Comparison of ENCODE assay signal across 27 cellular contexts in the genomic region with DNA sequence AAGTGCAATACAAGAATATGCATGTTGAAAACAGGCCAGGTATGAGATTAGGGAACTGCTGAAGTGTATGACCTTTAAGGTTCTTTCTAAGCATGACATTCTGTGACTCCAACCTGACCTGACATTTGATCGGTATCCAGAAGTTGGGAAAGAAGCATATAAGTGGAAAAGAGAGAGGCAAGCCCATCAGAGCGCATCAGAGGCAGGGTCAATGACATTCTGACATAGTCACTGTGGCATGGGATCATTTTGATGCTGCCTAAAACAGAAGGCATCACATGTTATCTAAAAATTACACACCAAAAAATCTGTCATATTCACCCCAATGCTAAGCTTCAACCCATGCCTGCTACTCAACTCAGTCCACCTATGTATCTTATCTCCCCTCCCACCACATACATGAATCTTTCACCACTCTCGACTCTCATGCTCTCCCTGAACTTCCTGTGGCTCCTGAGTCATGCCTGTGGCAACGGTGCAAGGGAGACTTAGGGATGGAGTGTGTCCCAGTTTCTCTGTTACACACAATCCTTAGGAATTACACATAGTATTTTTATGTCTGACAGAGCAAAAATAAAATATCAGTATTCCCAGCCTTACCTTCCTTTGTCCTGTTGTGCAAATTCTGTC. TPM values are rescaled to one million over a fixed set of nuclear protein-coding genes. Genes with fewer than 3 reads are reported as not detected.
DNase-seq lines count a peak whose midpoint lies in the region; ATAC-seq and TF ChIP-seq lines count a peak whose summit lies in the region.
"Had no signal": no experiment of that assay in that cellular context is flagged by ENCODE, and none has a peak within 500 bp of the region (broad histone marks: within the 10 kb centered on the region; RNA-seq: fewer than 3 reads in every experiment).

No MANE protein-coding gene starts in this region.

- H3K4me3 Mint-ChIP-seq in neural progenitor cell: no peak overlapping the region
- H3K4me3 Mint-ChIP-seq: CD4-positive, alpha-beta memory T cell had no signal

- H3K27ac ChIP-seq in mammary epithelial cell (ENCODE audit: insufficient read depth, low read depth, low read length) (no peak overlapping the region), neural progenitor cell (no peak overlapping the region)
- H3K27ac ChIP-seq: SK-N-MC had no signal

- no peaks in the 10 kb centered on the region for H3K27me3 ChIP-seq in MG63
- no peaks in the 10 kb centered on the region for H3K27me3 ChIP-seq in mammary epithelial cell (ENCODE audit: insufficient read depth, low read length)
- H3K27me3 ChIP-seq in neural progenitor cell: no peaks in the 10 kb centered on the region

- H4K20me1 ChIP-seq in mammary epithelial cell (ENCODE audit: insufficient read depth, low read length) (no peaks in the 10 kb centered on the region), neural progenitor cell (ENCODE audit: low read depth) (no peaks in the 10 kb centered on the region)

- no peaks in the 10 kb centered on the region for H3K4me1 Mint-ChIP-seq in neural progenitor cell
- H3K4me1 Mint-ChIP-seq: CD4-positive, alpha-beta memory T cell had no signal

- H3K36me3 ChIP-seq in MG63 (no peaks in the 10 kb centered on the region), mammary epithelial cell (ENCODE audit: insufficient read depth, low read length) (no peaks in the 10 kb centered on the region), neural progenitor cell (no peaks in the 10 kb centered on the region)

- 37% methylated on average over 4 of the region's 4 CpGs for WGBS in mammary epithelial cell (ENCODE audit: low coverage, missing lambda C conversion rate)

- intact Hi-C loops in mammary epithelial cell (cut with micrococcal nuclease): no loop called here

- CTCF ChIA-PET in mammary epithelial cell (lab: Charles Lee; ENCODE audit: low non-redundant PET): no interaction called here

- H3K4me1 ChIP-seq in mammary epithelial cell (ENCODE audit: insufficient read depth, low read length) (no peaks in the 10 kb centered on the region), neural progenitor cell (no peaks in the 10 kb centered on the region)

- H3K4me3 ChIP-seq in MG63: no peak overlapping the region
- H3K4me3 ChIP-seq in mammary epithelial cell (replicated peaks in 1 of 3; ENCODE audit: insufficient read depth in 1 of 3, low read depth in 2 of 3, low read length in 3 of 3): no peak overlapping the region
- H3K4me3 ChIP-seq in neural progenitor cell: no peak overlapping the region
- H3K4me3 ChIP-seq: GM12878, SK-N-MC had no signal

- in situ Hi-C loops in mammary epithelial cell (cut with MboI; ENCODE audit: low sequenced_read_pairs in 2 of 2): no loop called here

- peaks cover 2% of the 10 kb centered on the region for H3K27me3 Mint-ChIP-seq in neural progenitor cell (ENCODE audit: insufficient read depth, low read depth)
- H3K27me3 Mint-ChIP-seq: CD4-positive, alpha-beta memory T cell had no signal

- H2AFZ ChIP-seq in mammary epithelial cell (ENCODE audit: low read depth, low read length): no peak overlapping the region
- H2AFZ ChIP-seq in neural progenitor cell (replicated peaks): no peak overlapping the region

- H3K9me3 Mint-ChIP-seq in neural progenitor cell: peaks cover 14% of the 10 kb centered on the region

- BruUV-seq in mammary epithelial cell (replicated peaks; lab: Mats Ljungman, UMichigan): no TSS peak

- TF ChIP-seq CTCF in mammary epithelial cell (conservative IDR thresholded peaks at IDR 0.05 in 1 of 2, IDR thresholded peaks at IDR 0.05 in 1 of 2; ENCODE audit: extremely low read depth in 1 of 2, insufficient read depth in 1 of 2, low read depth in 1 of 2, low read length in 2 of 2) (no peak), neural progenitor cell (IDR thresholded peaks at IDR 0.05) (no peak)

- no peaks in the 10 kb centered on the region for H3F3A ChIP-seq in neural progenitor cell (ENCODE audit: low read depth)

- H3K79me2 ChIP-seq in mammary epithelial cell (ENCODE audit: insufficient read depth, low read length) (no peaks in the 10 kb centered on the region), neural progenitor cell (ENCODE audit: low read depth) (no peaks in the 10 kb centered on the region)

- ATAC-seq in esophagus mucosa: no peak
- ATAC-seq in HG02970 (IDR thresholded peaks at IDR 0.05; ENCODE audit: low FRiP score, unreplicated experiment): no peak
- no peak for ATAC-seq in HG03457 (IDR thresholded peaks at IDR 0.05; ENCODE audit: unreplicated experiment)
- ATAC-seq: GM12878 had no signal

- DNase-seq in MG63 (peak; percentile 15), mammary epithelial cell (peak; percentile 3), neural progenitor cell (ENCODE audit: low spot score) (no peak), stromal cell of bone marrow (ENCODE audit: low read depth) (peak; percentile 27), epidermal melanocyte (ENCODE audit: insufficient read length, low spot score) (no peak)
- DNase-seq: C1 segment of cervical spinal cord; CD4-positive, alpha-beta memory T cell; COR-L47; EL; GDM1; H7; IMR-90; KG1; NCI-H1092; NCI-H1436; NCI-H187 treated with DMSO at 0.1 percent for 48 hours; NCI-H2171 treated with DMSO at 0.1 percent for 48 hours; NCI-H446; NCI-H524 treated with DMSO at 0.1 percent for 48 hours; NCI-H774; SIG-M5 had no signal

- H3K9me3 ChIP-seq in MG63 (no peaks in the 10 kb centered on the region), mammary epithelial cell (replicated peaks; ENCODE audit: insufficient read depth, low read length) (peaks cover 7% of the 10 kb centered on the region), neural progenitor cell (ENCODE audit: low read depth) (no peaks in the 10 kb centered on the region)

- no peaks in the 10 kb centered on the region for H3K36me3 Mint-ChIP-seq in neural progenitor cell

- peak overlapping the region; percentile 48 for H3K27ac Mint-ChIP-seq in neural progenitor cell
- H3K27ac Mint-ChIP-seq: CD4-positive, alpha-beta memory T cell had no signal

- dilution Hi-C loops in mammary epithelial cell (cut with HindIII; ENCODE audit: low sequenced_read_pairs): no loop called here

- no peak overlapping the region for H3K4me2 ChIP-seq in mammary epithelial cell (ENCODE audit: insufficient read depth, low read depth, low read length)
- H3K4me2 ChIP-seq in neural progenitor cell: no peak overlapping the region

- H3K9ac ChIP-seq in mammary epithelial cell (ENCODE audit: insufficient read depth, low read length) (no peak overlapping the region), neural progenitor cell (no peak overlapping the region)

RNA-seq across cellular contexts. Expression of a gene that starts 20.5 kb away (rescaled TPM):
- total RNA-seq in MG63 (2014; rRNA removed; shearing (Covaris generic); ENCODE audit: low replicate concordance): not detected in 2 replicates
- total RNA-seq in mammary epithelial cell (10 to 100 TPM in 1 of 2 donors, not detected in 1; 37.0 TPM), neural progenitor cell (ENCODE audit: low replicate concordance) (57.9 and 68.8 TPM in 2 replicates), esophagus mucosa (0.44 TPM)
- 0.08 TPM for polyA plus RNA-seq in mammary epithelial cell
- polyA minus RNA-seq in mammary epithelial cell: not detected
- total RNA-seq: A673, GM12878 had no signal

Comparison
In these comparisons a context has a peak if more than half of its experiments do, and no peak if none do; other contexts are left out.
1. DNase-seq: peak in MG63 (single experiment), mammary epithelial cell (single experiment) and stromal cell of bone marrow (single experiment); none in neural progenitor cell (single experiment) and epidermal melanocyte (single experiment).